In genomic region chr11:66386171-66387069, GRCh38 we compare ENCODE assay signal across 1 cellular context.
TF ChIP-seq lines count a peak whose summit lies in the region.

No MANE protein-coding gene starts in this region.

TF ChIP-seq in A549, 52 proteins besides CTCF, POLR2A, EP300 and RAD21:
- TF ChIP-seq PBX3 (IDR thresholded peaks at IDR 0.05) = no peak
- TF ChIP-seq POLR2AphosphoS2 (conservative IDR thresholded peaks at IDR 0.05; ENCODE audit: low read length) = no peak
- TF ChIP-seq NPAS2 (CRISPR knock-in tag; IDR thresholded peaks at IDR 0.05; ENCODE audit: borderline replicate concordance) = no peak
- peak; percentile 65 for TF ChIP-seq SMC3 (IDR thresholded peaks at IDR 0.05)
- peak; percentile 73 to 88; a peak in 3 of 4 replicates for TF ChIP-seq CEBPB (IDR thresholded peaks at IDR 0.05)
- no peak for TF ChIP-seq ZFP36 (IDR thresholded peaks at IDR 0.05; ENCODE audit: borderline replicate concordance, partially characterized antibody)
